In the genomic region with DNA sequence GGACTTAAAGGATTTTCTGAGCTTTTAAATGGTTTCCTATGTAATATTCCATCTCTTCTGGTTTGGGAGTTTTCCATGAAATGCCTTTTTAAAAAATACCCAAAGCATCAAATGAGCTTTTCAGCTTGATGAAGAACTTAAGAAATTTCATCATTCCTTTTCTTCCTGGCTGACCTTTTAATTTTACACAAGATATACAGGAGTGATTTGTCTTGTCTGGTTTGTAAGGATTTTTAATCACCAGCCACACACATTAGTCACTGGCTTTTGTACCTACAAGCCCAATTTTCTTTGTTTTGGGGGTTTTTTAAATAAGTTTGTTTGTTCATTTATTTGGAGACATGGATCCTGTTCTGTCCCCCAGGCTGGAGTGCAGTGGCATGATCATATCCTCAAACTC, we compare ENCODE assay signal across 11 cellular contexts.
DNase-seq lines count a peak whose midpoint lies in the region; ATAC-seq and TF ChIP-seq lines count a peak whose summit lies in the region.
"Had no signal": no experiment of that assay in that cellular context is flagged by ENCODE, and none has a peak within 500 bp of the region (broad histone marks: within the 10 kb centered on the region; RNA-seq: fewer than 3 reads in every experiment).

No MANE protein-coding gene starts in this region.

- H3K27me3 ChIP-seq in breast epithelium (no peaks in the 10 kb centered on the region), MG63 (no peaks in the 10 kb centered on the region)

- peak; percentile 87 for DNase-seq in AG09319 (ENCODE audit: extremely low read depth, low read depth)
- DNase-seq in HFFc6: no peak
- DNase-seq in breast epithelium (ENCODE audit: low spot score in 2 of 2): no peak
- DNase-seq in mesothelial cell of epicardium (ENCODE audit: low spot score in 2 of 2, unreplicated experiment in 2 of 2): no peak
- no peak for DNase-seq in MG63
- DNase-seq in NCI-H748 treated with DMSO at 0.1 percent for 48 hours (lab: John Stamatoyannopoulos, UW): no peak
- DNase-seq: left cardiac atrium, NCI-H146 had no signal

- no peak for TF ChIP-seq CTCF in AG09319 (IDR thresholded peaks at IDR 0.05; ENCODE audit: low read depth, low read length)
- no peak for TF ChIP-seq CTCF in HFFc6 (IDR thresholded peaks at IDR 0.05)
- no peak for TF ChIP-seq CTCF in breast epithelium (IDR thresholded peaks at IDR 0.05)
- no peak for TF ChIP-seq CTCF in mesothelial cell of epicardium (IDR thresholded peaks at IDR 0.05; ENCODE audit: unreplicated experiment)

- H3K36me3 ChIP-seq in breast epithelium (no peaks in the 10 kb centered on the region), MG63 (no peaks in the 10 kb centered on the region)

- H3K27me3 Mint-ChIP-seq in HFFc6 (ENCODE audit: insufficient read depth) (peaks cover 2% of the 10 kb centered on the region; the same call in 1 of the 2 replicates), mesothelial cell of epicardium (ENCODE audit: low read depth) (no peaks in the 10 kb centered on the region)

- TF ChIP-seq POLR2A in breast epithelium (IDR thresholded peaks at IDR 0.05): no peak

- peaks cover 6 to 10% of the 10 kb centered on the region in 2 donors for H3K4me1 ChIP-seq in breast epithelium

- no peak overlapping the region for H3K4me3 Mint-ChIP-seq in HFFc6
- no peak overlapping the region for H3K4me3 Mint-ChIP-seq in mesothelial cell of epicardium

- H3K36me3 Mint-ChIP-seq in HFFc6 (ENCODE audit: low read depth) (no peaks in the 10 kb centered on the region), mesothelial cell of epicardium (no peaks in the 10 kb centered on the region)

- no peaks in the 10 kb centered on the region for H3K9me3 ChIP-seq in breast epithelium
- no peaks in the 10 kb centered on the region for H3K9me3 ChIP-seq in MG63

- intact Hi-C loops in breast epithelium (cut with DNase I; ENCODE audit: low total_unique reads): no loop called here

- no peaks in the 10 kb centered on the region for H3K9me3 Mint-ChIP-seq in HFFc6
- H3K9me3 Mint-ChIP-seq in mesothelial cell of epicardium: no peaks in the 10 kb centered on the region

- peak overlapping the region; percentile 39 to 64 for H3K27ac ChIP-seq in breast epithelium

- ATAC-seq in GM21723 (IDR thresholded peaks at IDR 0.05; ENCODE audit: unreplicated experiment) (no peak), HG02623 (IDR thresholded peaks at IDR 0.05; ENCODE audit: unreplicated experiment) (no peak)

- peaks cover 44% of the 10 kb centered on the region for H3K4me1 Mint-ChIP-seq in HFFc6 (ENCODE audit: low read depth)
- peaks cover 41% of the 10 kb centered on the region for H3K4me1 Mint-ChIP-seq in mesothelial cell of epicardium

- H3K4me3 ChIP-seq in breast epithelium (no peak overlapping the region), MG63 (no peak overlapping the region)

- H3K27ac Mint-ChIP-seq in HFFc6: peak overlapping the region; percentile 33
- H3K27ac Mint-ChIP-seq in mesothelial cell of epicardium: peak overlapping the region; percentile 50
- H3K27ac Mint-ChIP-seq: progenitor cell of endocrine pancreas had no signal
